8 cellular contexts compared by ENCODE assay signal in the genomic region with DNA sequence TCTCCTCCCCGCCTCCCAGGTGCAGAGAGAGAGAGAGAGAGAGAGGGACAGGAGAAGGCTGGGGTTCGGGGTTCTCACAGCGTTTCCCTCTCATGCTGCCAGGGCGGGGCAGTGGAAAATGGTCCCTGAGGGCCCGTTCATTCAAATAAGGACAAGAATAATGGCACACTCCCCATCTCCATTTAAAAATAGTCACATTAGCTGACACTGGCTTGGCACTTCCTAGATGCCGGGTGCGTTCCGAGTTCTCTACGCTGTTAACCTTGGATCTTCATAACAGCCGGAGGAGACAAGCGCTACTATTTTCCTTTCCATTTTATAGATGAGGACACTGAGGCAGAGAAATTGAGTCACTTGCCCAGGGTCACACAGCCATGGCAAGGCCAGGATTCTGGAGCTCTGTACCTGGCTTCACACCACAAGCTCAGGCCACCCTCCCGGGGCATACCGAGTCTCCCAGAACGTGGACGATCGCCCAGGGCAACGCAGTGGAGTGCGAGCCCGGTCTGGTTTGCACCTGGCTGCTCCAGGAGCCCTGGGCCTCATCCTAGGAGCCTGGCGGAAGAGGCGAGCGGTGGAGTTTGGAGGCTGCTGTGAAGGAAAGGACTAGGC. TPM values are rescaled to one million over a fixed set of nuclear protein-coding genes. Genes with fewer than 3 reads are reported as not detected.
DNase-seq lines count a peak whose midpoint lies in the region; ATAC-seq and TF ChIP-seq lines count a peak whose summit lies in the region.

No MANE protein-coding gene starts in this region.

- no peak for TF ChIP-seq POLR2A in sigmoid colon (IDR thresholded peaks at IDR 0.05)
- no peak for TF ChIP-seq POLR2A in lower leg skin (IDR thresholded peaks at IDR 0.05)

- TF ChIP-seq CTCF in fibroblast of the aortic adventitia (IDR thresholded peaks at IDR 0.05; ENCODE audit: insufficient read depth, low read length), result no peak
- no peak for TF ChIP-seq CTCF in sigmoid colon (IDR thresholded peaks at IDR 0.05)
- no peak for TF ChIP-seq CTCF in lower leg skin (IDR thresholded peaks at IDR 0.05)

- no peak for TF ChIP-seq EP300 in sigmoid colon (IDR thresholded peaks at IDR 0.05)

- H3K4me3 ChIP-seq in SK-N-MC, result peak overlapping the region; percentile 83
- H3K4me3 ChIP-seq in fibroblast of the aortic adventitia (ENCODE audit: low read depth, low read length), result peak overlapping the region; percentile 94
- peak overlapping the region; percentile 39 to 86 (median 58) for H3K4me3 ChIP-seq in sigmoid colon
- H3K4me3 ChIP-seq in lower leg skin (ENCODE audit: low read depth, poor library complexity, severe bottlenecking), result no peak overlapping the region

- DNase-seq in SK-N-MC (ENCODE audit: low read depth, low spot score), result no peak
- no peak for DNase-seq in fibroblast of the aortic adventitia (ENCODE audit: low read depth)
- DNase-seq in sigmoid colon, result no peak
- no peak for DNase-seq in medulla oblongata (ENCODE audit: extremely low spot score)
- no peak for DNase-seq in stimulated activated CD4-positive, alpha-beta T cell treated with anti-CD3 and anti-CD28 coated beads, Interleukin-4, amount 100 ng/mL, for 1 hour
- DNase-seq in lower leg skin (ENCODE audit: low spot score in 2 of 2), result no peak
- DNase-seq in NCI-H187 treated with DMSO at 0.1 percent for 48 hours (lab: John Stamatoyannopoulos, UW), result no peak

- intact Hi-C loops in sigmoid colon (cut with DNase I), result loop anchor here (2.0 to 5.0 kb wide), 2 partner anchors 44 to 51 kb away; no protein-coding TSS in a partner anchor
- intact Hi-C loops in lower leg skin (cut with DNase I; ENCODE audit: low total_unique reads), result no loop called here

- peak; percentile 8 for ATAC-seq in GM19372 (IDR thresholded peaks at IDR 0.05; ENCODE audit: low read depth, unreplicated experiment)

- 43 to 54% methylated on average over 22 of the region's 22 CpGs for WGBS in sigmoid colon, 2 donors
- WGBS in lower leg skin, 2 donors, result 18 to 35% methylated on average over 20 to 22 of the region's 22 CpGs

- H3K9ac ChIP-seq in SK-N-MC (ENCODE audit: insufficient read length), result no peak overlapping the region

- H3K27me3 ChIP-seq in sigmoid colon, result no peaks in the 10 kb centered on the region

- H3K27ac ChIP-seq in SK-N-MC (no peak overlapping the region), sigmoid colon (peak overlapping the region; percentile 72 to 94 (median 81))

- H3K36me3 ChIP-seq in SK-N-MC (ENCODE audit: insufficient read depth, low read length) (no peaks in the 10 kb centered on the region), sigmoid colon (no peaks in the 10 kb centered on the region)

- peaks cover 0 to 48% (median 39%) of the 10 kb centered on the region in 4 donors for H3K4me1 ChIP-seq in sigmoid colon

- no peaks in the 10 kb centered on the region for H3K9me3 ChIP-seq in SK-N-MC (ENCODE audit: low read depth, low read length)
- H3K9me3 ChIP-seq in sigmoid colon, result no peaks in the 10 kb centered on the region

RNA-seq across cellular contexts. Expression of a gene that starts 0.6 kb away (rescaled TPM):
- total RNA-seq in fibroblast of the aortic adventitia (ENCODE audit: low replicate concordance) (5.9 and 31.4 TPM in 2 replicates), sigmoid colon (10 to 100 TPM in 1 of 4 donors, 1 to 10 TPM in 3; 6.4 to 19.1 (median 9.1) TPM), lower leg skin (100 to 1,000 TPM in 1 of 4 donors, 10 to 100 TPM in 3; 34.4 to 166 (median 55.2) TPM)
- polyA plus RNA-seq in sigmoid colon, result 1 to 10 TPM; 2.3 to 8.4 (median 2.4) TPM
